Comparison of ENCODE assay signal across 18 cellular contexts in genomic region chr19:11251650-11252314, GRCh38. TPM values are rescaled to one million over a fixed set of nuclear protein-coding genes. Genes with fewer than 3 reads are reported as not detected.
DNase-seq lines count a peak whose midpoint lies in the region; ATAC-seq and TF ChIP-seq lines count a peak whose summit lies in the region.
"Had no signal": no experiment of that assay in that cellular context is flagged by ENCODE, and none has a peak within 500 bp of the region (broad histone marks: within the 10 kb centered on the region; RNA-seq: fewer than 3 reads in every experiment).

No MANE protein-coding gene starts in this region.

- H3K18ac ChIP-seq in H9 (ENCODE audit: insufficient read length, low read depth, low read length), result no peak overlapping the region

- DNase-seq in heart right ventricle (no peak), right cardiac atrium (no peak), left kidney (ENCODE audit: low read depth, low spot score) (peak; percentile 18), gastrocnemius medialis (no peak), H9 (no peak)
- DNase-seq: 8988T; DMS79; KG1; NCI-H1694 treated with DMSO at 0.1 percent for 48 hours; NCI-H510A; NCI-H748 treated with DMSO at 0.1 percent for 48 hours; NK-92 treated with Interleukin-12 subunit alpha and Interleukin-12 subunit beta, amount 100 ng/mL, for 24 hours; SHP77 had no signal

- no peak overlapping the region for H2BK15ac ChIP-seq in H9 (ENCODE audit: low read depth, low read length)

- no peaks in the 10 kb centered on the region for H3K27me3 Mint-ChIP-seq in H9 (ENCODE audit: low read depth)

- H3K4me3 ChIP-seq in heart right ventricle (peak overlapping the region in 1 of 10 donors; percentile 5), right cardiac atrium (ENCODE audit: low read length) (no peak overlapping the region), gastrocnemius medialis (no peak overlapping the region)
- H3K4me3 ChIP-seq: GM23338 had no signal

- no peak overlapping the region for H3K4me2 ChIP-seq in H9 (ENCODE audit: insufficient read depth, insufficient read length, low read length)
- H3K4me2 ChIP-seq: GM23338 had no signal

- H2BK5ac ChIP-seq in H9 (ENCODE audit: insufficient read length, low read length), result no peak overlapping the region

- H4K8ac ChIP-seq in H9 (replicated peaks; ENCODE audit: insufficient read length, low read depth, low read length), result no peak overlapping the region

- H2BK20ac ChIP-seq in H9 (ENCODE audit: low read depth, low read length, poor library complexity, severe bottlenecking), result no peak overlapping the region

- H3K4me3 Mint-ChIP-seq in H9, result no peak overlapping the region
- H3K4me3 Mint-ChIP-seq: CD14-positive monocyte, GM23338 had no signal

- H3K23ac ChIP-seq in H9 (ENCODE audit: insufficient read length, low read depth, low read length), result no peak overlapping the region

- H3K36me3 ChIP-seq in heart right ventricle, result peaks cover 0 to 62% (median 22%) of the 10 kb centered on the region in 9 donors
- H3K36me3 ChIP-seq in gastrocnemius medialis, result peaks cover 0 to 8% of the 10 kb centered on the region in 2 donors

- H3K9me3 Mint-ChIP-seq in H9, result no peaks in the 10 kb centered on the region
- H3K9me3 Mint-ChIP-seq: GM23338 had no signal

- H3K56ac ChIP-seq in H9 (ENCODE audit: insufficient read length, low read depth, low read length), result no peak overlapping the region

- H3K9ac ChIP-seq in H9 (ENCODE audit: extremely low read depth, insufficient read length, low read length), result no peak overlapping the region

- H4K20me1 ChIP-seq in H9 (ENCODE audit: control insufficient read depth, insufficient read depth, insufficient read length), result peaks cover 3% of the 10 kb centered on the region

- WGBS in heart right ventricle, 2 donors, result 71 to 81% methylated on average over 11 of the region's 11 CpGs
- 74% methylated on average over 11 of the region's 11 CpGs for WGBS in right cardiac atrium
- no CpG with 5 or more reads among the region's 11 CpGs for WGBS in H9 (ENCODE audit: extremely low coverage, insufficient read length, low lambda C conversion rate)

- no peak overlapping the region for H4K5ac ChIP-seq in H9 (ENCODE audit: insufficient read length, low read depth, low read length)

- H3K27ac ChIP-seq in heart right ventricle, result peak overlapping the region; percentile 61 to 95 (median 86)
- H3K27ac ChIP-seq in right cardiac atrium (ENCODE audit: low read length), result no peak overlapping the region
- peak overlapping the region in 3 of 4 donors; percentile 74 to 78 (median 77) for H3K27ac ChIP-seq in gastrocnemius medialis
- H3K27ac ChIP-seq in H9 (ENCODE audit: insufficient read length, low read depth, low read length), result no peak overlapping the region

- no peak overlapping the region for H4K91ac ChIP-seq in H9 (ENCODE audit: insufficient read length, low read depth, low read length)

- H3K27ac Mint-ChIP-seq in H9, result no peak overlapping the region
- H3K27ac Mint-ChIP-seq: CD14-positive monocyte, GM23338 had no signal

- H3K4me1 ChIP-seq in heart right ventricle, result peaks cover 35 to 83% (median 64%) of the 10 kb centered on the region in 9 donors
- H3K4me1 ChIP-seq in right cardiac atrium (ENCODE audit: control insufficient read depth, insufficient read depth, low read length), result peaks cover 4% of the 10 kb centered on the region
- H3K4me1 ChIP-seq in gastrocnemius medialis, result peaks cover 8 to 12% of the 10 kb centered on the region in 2 donors
- no peaks in the 10 kb centered on the region for H3K4me1 ChIP-seq in H9 (ENCODE audit: insufficient read depth, low read length)

- TF ChIP-seq POLR2A in gastrocnemius medialis (IDR thresholded peaks at IDR 0.05), result no peak

- H3K27me3 ChIP-seq in heart right ventricle (no peaks in the 10 kb centered on the region), right cardiac atrium (ENCODE audit: control insufficient read depth, insufficient read depth) (no peaks in the 10 kb centered on the region), gastrocnemius medialis (no peaks in the 10 kb centered on the region), H9 (ENCODE audit: insufficient read depth, low read length) (no peaks in the 10 kb centered on the region)

- H3K14ac ChIP-seq in H9 (ENCODE audit: insufficient read depth, low read length), result no peak overlapping the region

- no peak overlapping the region for H2AK5ac ChIP-seq in H9 (ENCODE audit: insufficient read length, low read length)

- H3K9me3 ChIP-seq in heart right ventricle, result no peaks in the 10 kb centered on the region
- no peaks in the 10 kb centered on the region for H3K9me3 ChIP-seq in right cardiac atrium (ENCODE audit: control insufficient read depth, low read length)
- no peaks in the 10 kb centered on the region for H3K9me3 ChIP-seq in gastrocnemius medialis
- no peaks in the 10 kb centered on the region for H3K9me3 ChIP-seq in H9 (ENCODE audit: control insufficient read depth, low read depth, low read length)

- TF ChIP-seq CTCF in heart right ventricle (IDR thresholded peaks at IDR 0.05) (no peak), gastrocnemius medialis (IDR thresholded peaks at IDR 0.05 in 4 of 5, conservative IDR thresholded peaks at IDR 0.05 in 1 of 5) (no peak), H9 (conservative IDR thresholded peaks at IDR 0.05) (no peak)

- H3K4ac ChIP-seq in H9 (ENCODE audit: low read depth, low read length), result no peak overlapping the region

- H2BK120ac ChIP-seq in H9 (ENCODE audit: low read depth, low read length, poor library complexity, severe bottlenecking), result no peak overlapping the region

- H3K79me1 ChIP-seq in H9 (ENCODE audit: insufficient read depth, low read depth, low read length, poor library complexity, severe bottlenecking), result no peaks in the 10 kb centered on the region

- H3T11ph ChIP-seq in H9 (ENCODE audit: low read length), result no peak overlapping the region

- intact Hi-C loops in heart right ventricle (cut with DNase I), result no loop called here
- intact Hi-C loops in right cardiac atrium (cut with DNase I), result no loop called here
- intact Hi-C loops in gastrocnemius medialis (cut with DNase I; ENCODE audit: low total_unique reads), result no loop called here

- H3K4me1 Mint-ChIP-seq in H9, result peaks cover 0 to 4% of the 10 kb centered on the region in 2 experiments; a peak in 1 of 4 replicates
- H3K4me1 Mint-ChIP-seq: CD14-positive monocyte, GM23338 had no signal

- in situ Hi-C loops in gastrocnemius medialis (cut with MboI; ENCODE audit: low sequenced_read_pairs in 4 of 4), result no loop called here

- H3K79me2 ChIP-seq in H9 (ENCODE audit: insufficient read depth, low read length), result no peaks in the 10 kb centered on the region

- H3K23me2 ChIP-seq in H9 (ENCODE audit: insufficient read length, low read depth, low read length, poor library complexity, severe bottlenecking), result no peaks in the 10 kb centered on the region

- peaks cover 11 to 37% (median 35%) of the 10 kb centered on the region in 3 experiments; a peak in 6 of 7 replicates for H3K36me3 Mint-ChIP-seq in H9 (ENCODE audit: insufficient read depth in 1 of 3, low read depth in 3 of 3)
- H3K36me3 Mint-ChIP-seq: CD14-positive monocyte had no signal

- H2BK12ac ChIP-seq in H9 (ENCODE audit: insufficient read length, low read depth, low read length), result no peak overlapping the region

- no peak overlapping the region for H2AFZ ChIP-seq in H9 (ENCODE audit: low read length)
- H2AFZ ChIP-seq: GM23338 had no signal

- ATAC-seq in heart right ventricle, result peak in 2 of 8 donors; percentile 14 to 18
- no peak for ATAC-seq in right cardiac atrium
- no peak for ATAC-seq in gastrocnemius medialis
- no peak for ATAC-seq in HG03378 (IDR thresholded peaks at IDR 0.05; ENCODE audit: unreplicated experiment)
- ATAC-seq: GM23338 had no signal

RNA-seq across cellular contexts. Expression of gene DOCK6, which starts 10.5 kb away (rescaled TPM):
- total RNA-seq in heart right ventricle (10 to 100 TPM; 27.6 to 57.2 (median 40.2) TPM), right cardiac atrium (10 to 100 TPM; 35.0 to 68.5 (median 36.3) TPM), gastrocnemius medialis (1 to 10 TPM; 4.7 to 9.6 (median 5.8) TPM), H9 (2021) (57.9 and 59.4 TPM in 2 replicates)
- polyA plus RNA-seq in heart right ventricle (10 to 100 TPM; 29.0 to 73.3 TPM), right cardiac atrium (23.8 TPM)

RNA-seq across cellular contexts. Expression of gene ANGPTL8, which starts 12.4 kb away (rescaled TPM):
- total RNA-seq in heart right ventricle, result 1 to 10 TPM in 2 of 10 donors, under 1 TPM in 2, not detected in 6; 0.34 to 1.8 (median 0.99) TPM
- polyA plus RNA-seq in heart right ventricle, result 10 to 100 TPM in 1 of 2 donors, 1 to 10 TPM in 1; 3.9 to 13.0 TPM
- under 1 TPM in 3 of 4 donors, not detected in 1; 0.47 to 0.84 (median 0.51) TPM for total RNA-seq in right cardiac atrium
- polyA plus RNA-seq in right cardiac atrium, result 4.8 TPM
- total RNA-seq in gastrocnemius medialis, result under 1 TPM in 1 of 4 donors, not detected in 3; 0.47 TPM
- not detected in 2 replicates for total RNA-seq in H9 (2021)
- total RNA-seq: GM23338, OCI-LY7 had no signal
- polyA plus RNA-seq: AG04450, CD14-positive monocyte, GM23338 had no signal

RNA-seq across cellular contexts. Expression of gene TSPAN16, which starts 44.2 kb away (rescaled TPM):
- not detected for total RNA-seq in heart right ventricle
- polyA plus RNA-seq in heart right ventricle, result not detected
- total RNA-seq in right cardiac atrium, result not detected
- not detected for polyA plus RNA-seq in right cardiac atrium
- total RNA-seq in gastrocnemius medialis, result not detected
- not detected in 2 replicates for total RNA-seq in H9 (2021)
- total RNA-seq: GM23338, OCI-LY7 had no signal
- polyA plus RNA-seq: AG04450, GM23338 had no signal

RNA-seq across cellular contexts. Expression of gene KANK2, which starts 54.4 kb away (rescaled TPM):
- total RNA-seq in heart right ventricle, result 100 to 1,000 TPM; 243 to 355 (median 307) TPM
- polyA plus RNA-seq in heart right ventricle, result 100 to 1,000 TPM; 165 to 226 TPM
- total RNA-seq in right cardiac atrium, result 100 to 1,000 TPM; 244 to 324 (median 295) TPM
- 259 TPM for polyA plus RNA-seq in right cardiac atrium
- 100 to 1,000 TPM in 3 of 4 donors, 10 to 100 TPM in 1; 37.7 to 192 (median 149) TPM for total RNA-seq in gastrocnemius medialis
- total RNA-seq in H9 (2021), result 42.0 and 44.0 TPM in 2 replicates

Comparison
In these comparisons a context has a peak if more than half of its experiments do, and no peak if none do; other contexts are left out.
1. H3K27ac ChIP-seq: peak in heart right ventricle (10 of 10) and gastrocnemius medialis (3 of 4); none in right cardiac atrium (single experiment) and H9 (single experiment).